11 cellular contexts compared by ENCODE assay signal in genomic region chr9:4663956-4664355, GRCh38. TPM values are rescaled to one million over a fixed set of nuclear protein-coding genes. Genes with fewer than 3 reads are reported as not detected.
A peak's percentile ranks its signal among the peaks of the same experiment; 100 is the strongest.
DNase-seq lines count a peak whose midpoint lies in the region; ATAC-seq and TF ChIP-seq lines count a peak whose summit lies in the region.
"Had no signal": no experiment of that assay in that cellular context is flagged by ENCODE, and none has a peak within 500 bp of the region (broad histone marks: within the 10 kb centered on the region; RNA-seq: fewer than 3 reads in every experiment).

No MANE protein-coding gene starts in this region.

- DNase-seq in CD4-positive, CD25-positive, alpha-beta regulatory T cell, result no peak
- DNase-seq in breast epithelium (ENCODE audit: low spot score in 2 of 2) (no peak), naive B cell (no peak), colonic mucosa (no peak)
- DNase-seq: activated naive CD4-positive, alpha-beta T cell treated with Interleukin-2 at 50 U/mL for 16 hours; NCI-H1694 treated with DMSO at 0.1 percent for 48 hours had no signal

- no peaks in the 10 kb centered on the region for H3K36me3 Mint-ChIP-seq in CD4-positive, CD25-positive, alpha-beta regulatory T cell
- no peaks in the 10 kb centered on the region for H3K36me3 Mint-ChIP-seq in IgD-negative memory B cell
- H3K36me3 Mint-ChIP-seq in naive B cell, result no peaks in the 10 kb centered on the region

- H3K4me3 ChIP-seq in CD4-positive, CD25-positive, alpha-beta regulatory T cell (ENCODE audit: low read depth, low read length), result peak overlapping the region; percentile 87
- H3K4me3 ChIP-seq in breast epithelium (peak overlapping the region in 1 of 3 donors; percentile 21), colonic mucosa (no peak overlapping the region)

- peak overlapping the region; percentile 72 for H3K27ac ChIP-seq in CD4-positive, CD25-positive, alpha-beta regulatory T cell (ENCODE audit: insufficient read depth, low read length, poor library complexity, severe bottlenecking)
- H3K27ac ChIP-seq in breast epithelium (peak overlapping the region; percentile 49 to 92), colonic mucosa (no peak overlapping the region)
- H3K27ac ChIP-seq: vagina had no signal

- no peaks in the 10 kb centered on the region for H3K9me3 ChIP-seq in CD4-positive, CD25-positive, alpha-beta regulatory T cell (ENCODE audit: control insufficient read depth in 2 of 2, low read length in 2 of 2)
- H3K9me3 ChIP-seq in breast epithelium, result no peaks in the 10 kb centered on the region
- H3K9me3 ChIP-seq in colonic mucosa, result no peaks in the 10 kb centered on the region
- H3K9me3 ChIP-seq: vagina had no signal

- H3K4me3 Mint-ChIP-seq in CD4-positive, CD25-positive, alpha-beta regulatory T cell, result peak overlapping the region; percentile 94 to 100 (median 96)
- peak overlapping the region; percentile 1 to 100 (median 97) for H3K4me3 Mint-ChIP-seq in IgD-negative memory B cell
- H3K4me3 Mint-ChIP-seq in naive B cell, result peak overlapping the region in 7 of 8 donors; percentile 0 to 99 (median 84)

- TF ChIP-seq CTCF in breast epithelium (IDR thresholded peaks at IDR 0.05) (no peak), colonic mucosa (IDR thresholded peaks at IDR 0.05) (no peak)

- no peaks in the 10 kb centered on the region for H3K36me3 ChIP-seq in CD4-positive, CD25-positive, alpha-beta regulatory T cell (ENCODE audit: control insufficient read depth, insufficient read depth, low read length)
- H3K36me3 ChIP-seq in breast epithelium, result no peaks in the 10 kb centered on the region
- no peaks in the 10 kb centered on the region for H3K36me3 ChIP-seq in colonic mucosa
- H3K36me3 ChIP-seq: vagina had no signal

- ATAC-seq in CD4-positive, CD25-positive, alpha-beta regulatory T cell (ENCODE audit: low read depth in 2 of 2), result no peak
- ATAC-seq in naive B cell (ENCODE audit: low read depth in 2 of 2) (no peak), GM19452 (IDR thresholded peaks at IDR 0.05; ENCODE audit: unreplicated experiment) (no peak), GM21825 (IDR thresholded peaks at IDR 0.05; ENCODE audit: unreplicated experiment) (no peak), HG03432 (IDR thresholded peaks at IDR 0.05; ENCODE audit: unreplicated experiment) (no peak)

- H3K9me3 Mint-ChIP-seq in CD4-positive, CD25-positive, alpha-beta regulatory T cell, result no peaks in the 10 kb centered on the region
- H3K9me3 Mint-ChIP-seq in IgD-negative memory B cell (peaks cover 0 to 1% (median 0%) of the 10 kb centered on the region in 3 donors), naive B cell (no peaks in the 10 kb centered on the region)

- peaks cover 62% of the 10 kb centered on the region for H3K4me1 ChIP-seq in CD4-positive, CD25-positive, alpha-beta regulatory T cell (ENCODE audit: control insufficient read depth, insufficient read depth, low read length, poor library complexity, severe bottlenecking)
- H3K4me1 ChIP-seq in breast epithelium (peaks cover 0 to 11% of the 10 kb centered on the region in 2 donors), colonic mucosa (no peaks in the 10 kb centered on the region)

- H3K27me3 ChIP-seq in CD4-positive, CD25-positive, alpha-beta regulatory T cell (ENCODE audit: control insufficient read depth, insufficient read depth, low read length), result peaks cover 3% of the 10 kb centered on the region
- no peaks in the 10 kb centered on the region for H3K27me3 ChIP-seq in breast epithelium
- no peaks in the 10 kb centered on the region for H3K27me3 ChIP-seq in colonic mucosa
- H3K27me3 ChIP-seq: vagina had no signal

- intact Hi-C loops in breast epithelium (cut with DNase I; ENCODE audit: low total_unique reads) (no loop called here), colonic mucosa (cut with DNase I) (loop anchor here (5.0 kb wide), 1 partner anchor 78 kb away; the partner anchor contains the start of gene AK3)

- peak overlapping the region; percentile 2 to 98 (median 29) for H3K27ac Mint-ChIP-seq in CD4-positive, CD25-positive, alpha-beta regulatory T cell
- H3K27ac Mint-ChIP-seq in IgD-negative memory B cell (peak overlapping the region in 2 of 3 donors; percentile 1 to 74), naive B cell (peak overlapping the region in 1 of 6 donors; percentile 80)

- peaks cover 44 to 70% (median 65%) of the 10 kb centered on the region in 4 donors for H3K4me1 Mint-ChIP-seq in CD4-positive, CD25-positive, alpha-beta regulatory T cell
- peaks cover 46 to 49% (median 47%) of the 10 kb centered on the region in 3 donors for H3K4me1 Mint-ChIP-seq in IgD-negative memory B cell
- H3K4me1 Mint-ChIP-seq in naive B cell, result peaks cover 48 to 50% (median 49%) of the 10 kb centered on the region in 3 donors

- no peaks in the 10 kb centered on the region for H3K27me3 Mint-ChIP-seq in CD4-positive, CD25-positive, alpha-beta regulatory T cell
- H3K27me3 Mint-ChIP-seq in IgD-negative memory B cell (peaks cover 14% of the 10 kb centered on the region), naive B cell (peaks cover 22 to 29% (median 22%) of the 10 kb centered on the region in 3 donors)

- no peak for TF ChIP-seq POLR2A in breast epithelium (IDR thresholded peaks at IDR 0.05)

- H3K9ac ChIP-seq in colonic mucosa (ENCODE audit: low read depth in 2 of 2, low read length in 2 of 2), result peak overlapping the region in 1 of 2 donors; percentile 43

RNA-seq across cellular contexts. Expression of gene PLPP6, which starts 1.9 kb away (rescaled TPM):
- 7.3 TPM for total RNA-seq in CD4-positive, CD25-positive, alpha-beta regulatory T cell
- polyA plus RNA-seq in CD4-positive, CD25-positive, alpha-beta regulatory T cell, result 1 to 10 TPM; 5.0 to 9.6 (median 8.9) TPM
- polyA plus RNA-seq in IgD-negative memory B cell, result 2.2 TPM
- total RNA-seq in breast epithelium, result 10 to 100 TPM in 1 of 3 donors, 1 to 10 TPM in 2; 6.4 to 13.2 (median 8.8) TPM
- polyA plus RNA-seq in naive B cell (ENCODE audit: low read depth in 6 of 6), result 1 to 10 TPM; 1.7 to 4.1 (median 3.2) TPM
- total RNA-seq in colonic mucosa, result 10 to 100 TPM; 15.6 to 17.8 TPM

RNA-seq across cellular contexts. Expression of gene SPATA6L, which starts 2.3 kb away (rescaled TPM):
- 2.5 TPM for total RNA-seq in CD4-positive, CD25-positive, alpha-beta regulatory T cell
- 1 to 10 TPM in 2 of 4 donors, under 1 TPM in 2; 0.21 to 1.9 (median 0.99) TPM for polyA plus RNA-seq in CD4-positive, CD25-positive, alpha-beta regulatory T cell
- not detected for polyA plus RNA-seq in IgD-negative memory B cell
- 10 to 100 TPM in 2 of 3 donors, 1 to 10 TPM in 1; 1.4 to 22.5 (median 14.4) TPM for total RNA-seq in breast epithelium
- not detected for polyA plus RNA-seq in naive B cell (ENCODE audit: low read depth in 6 of 6)
- total RNA-seq in colonic mucosa, result 1 to 10 TPM; 5.0 to 6.8 TPM

RNA-seq across cellular contexts. Expression of gene CDC37L1, which starts 15.4 kb away (rescaled TPM):
- 26.2 TPM for total RNA-seq in CD4-positive, CD25-positive, alpha-beta regulatory T cell
- polyA plus RNA-seq in CD4-positive, CD25-positive, alpha-beta regulatory T cell, result 10 to 100 TPM; 14.3 to 27.3 (median 22.6) TPM
- polyA plus RNA-seq in IgD-negative memory B cell (13.4 TPM), naive B cell (ENCODE audit: low read depth in 6 of 6) (10 to 100 TPM in 3 of 6 donors, 1 to 10 TPM in 3; 6.6 to 21.3 (median 10.7) TPM)
- total RNA-seq in breast epithelium (10 to 100 TPM; 36.4 to 53.4 (median 42.7) TPM), colonic mucosa (10 to 100 TPM; 11.4 to 16.1 TPM)
